In genomic region chr5:66222896-66223295, GRCh38 we compare ENCODE assay signal across 5 cellular contexts.
DNase-seq lines count a peak whose midpoint lies in the region; ATAC-seq, FAIRE-seq and TF ChIP-seq lines count a peak whose summit lies in the region.
"Not testable (repeated sequence)": the region's sequence is repeated elsewhere in the genome, so short reads cannot be mapped to it uniquely, and the experiment has no call there.

No MANE protein-coding gene starts in this region.

- H3K4me1 ChIP-seq in GM23338 (ENCODE audit: insufficient read depth); H1 (replicated peaks in 1 of 4; ENCODE audit: control insufficient read depth in 3 of 4, insufficient read depth in 4 of 4, low read length in 3 of 4); trophoblast cell (ENCODE audit: control insufficient read depth in 1 of 2, insufficient read depth in 2 of 2, low read length in 2 of 2): not testable (repeated sequence)
- peaks cover 10% of the 10 kb centered on the region; the same call in 1 of the 2 replicates for H3K4me1 ChIP-seq in MM.1S (ENCODE audit: low read length)
- H3K4me1 ChIP-seq in PC-9 (replicated peaks; ENCODE audit: insufficient read depth) = peaks cover 25% of the 10 kb centered on the region

- H3K4me1 Mint-ChIP-seq in GM23338 = not testable (repeated sequence)

- not testable (repeated sequence) for H3K27ac Mint-ChIP-seq in GM23338

- H2BK120ac ChIP-seq in H1 (replicated peaks; ENCODE audit: low read depth, low read length); trophoblast cell (ENCODE audit: insufficient read depth, low read length, poor library complexity): not testable (repeated sequence)

- H3K27ac ChIP-seq in GM23338 (ENCODE audit: low read depth); MM.1S (ENCODE audit: low read length); H1 (ENCODE audit: low read depth, low read length); trophoblast cell (ENCODE audit: low read depth, low read length): not testable (repeated sequence)
- peak overlapping the region; percentile 60 for H3K27ac ChIP-seq in PC-9

- H3K9me3 Mint-ChIP-seq in GM23338 = not testable (repeated sequence)

- H3K79me2 ChIP-seq in GM23338 (replicated peaks; ENCODE audit: insufficient read depth); MM.1S (ENCODE audit: low read length); PC-9 (ENCODE audit: low read depth); H1 (ENCODE audit: control insufficient read depth in 1 of 2, insufficient read depth in 2 of 2, low read length in 2 of 2); trophoblast cell (ENCODE audit: control insufficient read depth, insufficient read depth, low read length, poor library complexity): not testable (repeated sequence)

- not testable (repeated sequence) for TF ChIP-seq RAD21 in H1 (IDR thresholded peaks at IDR 0.05 in 1 of 2, conservative IDR thresholded peaks at IDR 0.05 in 1 of 2; ENCODE audit: low read depth in 2 of 2, low read length in 2 of 2)

- H3K4me3 ChIP-seq in GM23338; MM.1S (ENCODE audit: low read length); PC-9; H1 (ENCODE audit: extremely low read depth in 1 of 4, insufficient read depth in 2 of 4, low read depth in 3 of 4, low read length in 4 of 4); trophoblast cell (ENCODE audit: low read depth, low read length): not testable (repeated sequence)

- not testable (repeated sequence) for ATAC-seq in GM23338

- not testable (repeated sequence) for H3K9me2 ChIP-seq in GM23338 (ENCODE audit: insufficient read depth); MM.1S (replicated peaks; ENCODE audit: insufficient read depth, low read length); PC-9 (ENCODE audit: insufficient read depth)

- H3K27me3 Mint-ChIP-seq in GM23338 (ENCODE audit: insufficient read depth, low read depth, poor library complexity) = not testable (repeated sequence)

- not testable (repeated sequence) for H4K91ac ChIP-seq in H1 (replicated peaks; ENCODE audit: insufficient read length, low read length); trophoblast cell (ENCODE audit: low read depth, low read length)

- not testable (repeated sequence) for H4K8ac ChIP-seq in H1 (ENCODE audit: extremely low read depth, insufficient read depth, low read length); trophoblast cell (ENCODE audit: low read depth, low read length)

- H3K14ac ChIP-seq in H1 (ENCODE audit: insufficient read length); trophoblast cell (ENCODE audit: low read length): not testable (repeated sequence)

- H3K36me3 Mint-ChIP-seq in GM23338 (ENCODE audit: low read depth) = not testable (repeated sequence)

- not testable (repeated sequence) for TF ChIP-seq CTCF in GM23338 (conservative IDR thresholded peaks at IDR 0.05; ENCODE audit: low read depth in 2 of 2); MM.1S (IDR thresholded peaks at IDR 0.05; ENCODE audit: low read length); PC-9 (conservative IDR thresholded peaks at IDR 0.05); H1 (IDR thresholded peaks at IDR 0.05; ENCODE audit: control extremely low read depth in 1 of 3, insufficient read depth in 1 of 3, low read depth in 1 of 3, low read length in 3 of 3)

- H2AFZ ChIP-seq in GM23338 (0 out of 2 replicates have a peak overlapping the region, but pooled peaks have one; percentile 90), MM.1S (ENCODE audit: low read length) (peak overlapping the region; percentile 53; the same call in 1 of the 2 replicates)
- H2AFZ ChIP-seq in PC-9; H1 (ENCODE audit: low read length); trophoblast cell (ENCODE audit: insufficient read depth, low read length, poor library complexity): not testable (repeated sequence)

- H3K27me3 ChIP-seq in GM23338 (ENCODE audit: insufficient read depth); MM.1S (replicated peaks; ENCODE audit: insufficient read depth, low read length); PC-9 (ENCODE audit: insufficient read depth, low read depth); H1 (replicated peaks in 1 of 4; ENCODE audit: control insufficient read depth in 3 of 4, extremely low read depth in 1 of 4, insufficient read depth in 3 of 4, low read length in 3 of 4); trophoblast cell (ENCODE audit: insufficient read depth, low read length): not testable (repeated sequence)

- CTCF ChIA-PET in PC-9 (lab: Charles Lee) = interaction anchor here (0.7 kb wide), 1 partner anchor 360 kb away, joined by 3 read pairs; no protein-coding TSS in a partner anchor
- CTCF ChIA-PET in H1 (lab: Charles Lee; ENCODE audit: partially characterized antibody) = interaction anchor here (0.6 kb wide), 1 partner anchor 19 kb away, joined by 3 read pairs; no protein-coding TSS in a partner anchor

- not testable (repeated sequence) for H3K56ac ChIP-seq in H1 (replicated peaks; ENCODE audit: insufficient read length, low read depth, low read length)

- H3K9ac ChIP-seq in MM.1S (ENCODE audit: low read length); H1 (replicated peaks in 1 of 4; ENCODE audit: extremely low read depth in 1 of 4, low read depth in 3 of 4, low read length in 3 of 4); trophoblast cell (ENCODE audit: low read length): not testable (repeated sequence)

- H2BK15ac ChIP-seq in H1 (ENCODE audit: low read length) = not testable (repeated sequence)

- not testable (repeated sequence) for H3K79me1 ChIP-seq in H1 (ENCODE audit: low read depth, low read length); trophoblast cell (ENCODE audit: low read length)

- H3K4ac ChIP-seq in H1 (replicated peaks; ENCODE audit: insufficient read length, low read depth, low read length); trophoblast cell (ENCODE audit: low read depth, low read length): not testable (repeated sequence)

- not testable (repeated sequence) for H3K36me3 ChIP-seq in GM23338 (ENCODE audit: insufficient read depth); MM.1S (replicated peaks; ENCODE audit: insufficient read depth, low read length); PC-9 (ENCODE audit: low read depth); H1 (ENCODE audit: control insufficient read depth in 2 of 4, insufficient read depth in 4 of 4, low read length in 3 of 4); trophoblast cell (ENCODE audit: control insufficient read depth in 1 of 2, insufficient read depth in 2 of 2, low read length in 2 of 2)

- H4K5ac ChIP-seq in H1 (ENCODE audit: insufficient read length, low read depth, low read length) = not testable (repeated sequence)

- not testable (repeated sequence) for H3K4me3 Mint-ChIP-seq in GM23338

- not testable (repeated sequence) for FAIRE-seq in H1 (lab: Jason Lieb, UNC)

- WGBS in H1 (ENCODE audit: extremely low coverage in 1 of 2, insufficient coverage in 1 of 2, insufficient read length in 1 of 2, insufficient replicate concordance in 2 of 2, low coverage in 1 of 2, low lambda C conversion rate in 2 of 2, missing lambda C conversion rate in 1 of 2), 2 experiments = 92% methylated on average over 4 of the region's 4 CpGs; no CpG with 5 or more reads in 1 of the 2 experiments
- no CpG with 5 or more reads among the region's 4 CpGs for WGBS in trophoblast cell (ENCODE audit: extremely low coverage, insufficient coverage, insufficient read length)

- not testable (repeated sequence) for H3F3A ChIP-seq in GM23338 (replicated peaks; ENCODE audit: low read depth); MM.1S (ENCODE audit: insufficient read depth, low read length); PC-9 (ENCODE audit: insufficient read depth, low read depth)

- H2AK5ac ChIP-seq in H1 (ENCODE audit: low read depth, low read length); trophoblast cell (ENCODE audit: low read length): not testable (repeated sequence)

- H4K20me1 ChIP-seq in GM23338 (replicated peaks; ENCODE audit: insufficient read depth); MM.1S (ENCODE audit: insufficient read depth, low read length); PC-9 (ENCODE audit: insufficient read depth); H1 (replicated peaks in 1 of 2; ENCODE audit: control insufficient read depth in 1 of 2, insufficient read depth in 2 of 2, low read length in 2 of 2): not testable (repeated sequence)

- not testable (repeated sequence) for TF ChIP-seq POLR2A in H1 (IDR thresholded peaks at IDR 0.05; ENCODE audit: control extremely low read depth in 1 of 2, low read depth in 2 of 2, low read length in 2 of 2)

- H2BK12ac ChIP-seq in H1 (ENCODE audit: low read depth, low read length) = 0 out of 2 replicates have a peak overlapping the region, but pooled peaks have one; percentile 50
- not testable (repeated sequence) for H2BK12ac ChIP-seq in trophoblast cell (ENCODE audit: low read length)

- not testable (repeated sequence) for TF ChIP-seq EP300 in H1 (IDR thresholded peaks at IDR 0.05; ENCODE audit: borderline replicate concordance in 1 of 2, low read depth in 2 of 2, low read length in 2 of 2)

- H3K23me2 ChIP-seq in H1 (ENCODE audit: low read depth, low read length) = not testable (repeated sequence)

- H3K9me3 ChIP-seq in MM.1S (replicated peaks; ENCODE audit: insufficient read depth, low read length); PC-9 (ENCODE audit: insufficient read depth, low read depth); H1 (ENCODE audit: insufficient read depth in 2 of 2, low read depth in 1 of 2, low read length in 1 of 2); trophoblast cell (ENCODE audit: insufficient read depth, low read depth, low read length): not testable (repeated sequence)

- intact Hi-C loops in PC-9 (cut with micrococcal nuclease; ENCODE audit: unreplicated experiment) = not testable (repeated sequence)

- H3K4me2 ChIP-seq in GM23338; H1 (ENCODE audit: insufficient read depth in 1 of 2, low read depth in 2 of 2, low read length in 2 of 2); trophoblast cell (ENCODE audit: low read length): not testable (repeated sequence)
- H3K4me2 ChIP-seq in MM.1S (ENCODE audit: low read depth, low read length) = peak overlapping the region; percentile 43; the same call in 1 of the 2 replicates
- peak overlapping the region; percentile 47 for H3K4me2 ChIP-seq in PC-9

- H2BK5ac ChIP-seq in H1 (ENCODE audit: low read depth, low read length); trophoblast cell (ENCODE audit: low read depth, low read length, poor library complexity): not testable (repeated sequence)

- not testable (repeated sequence) for H3K18ac ChIP-seq in H1 (ENCODE audit: extremely low read depth, low read length); trophoblast cell (ENCODE audit: low read length)

- not testable (repeated sequence) for H2BK20ac ChIP-seq in H1 (ENCODE audit: low read length)

- not testable (repeated sequence) for H3K23ac ChIP-seq in H1 (ENCODE audit: insufficient read length); trophoblast cell (ENCODE audit: low read length)

- POLR2A ChIA-PET in PC-9 (lab: Charles Lee; ENCODE audit: unreplicated experiment) (interaction anchor here (0.6 kb wide), 1 partner anchor 79 kb away, joined by 5 read pairs; the partner anchor contains the start of gene SREK1), H1 (lab: Charles Lee; ENCODE audit: partially characterized antibody) (interaction anchor here (0.7 kb wide), 1 partner anchor 20 kb away, joined by 3 read pairs; no protein-coding TSS in a partner anchor)

- H4K12ac ChIP-seq in trophoblast cell (ENCODE audit: low read depth, low read length) = peak overlapping the region; percentile 30

- DNase-seq in GM23338 (ENCODE audit: low spot score); MM.1S; H1 (ENCODE audit: low read depth in 1 of 2, low spot score in 2 of 2): not testable (repeated sequence)
- peak; percentile 44 to 51 for DNase-seq in PC-9
- DNase-seq in trophoblast cell = peak; percentile 68 to 77

- not testable (repeated sequence) for BruUV-seq in PC-9 (replicated peaks; lab: Mats Ljungman, UMichigan)
